22 cellular contexts compared by ENCODE assay signal in genomic region chr1:184044603-184045376, GRCh38. TPM values are rescaled to one million over a fixed set of nuclear protein-coding genes. Genes with fewer than 3 reads are reported as not detected.
DNase-seq lines count a peak whose midpoint lies in the region; ATAC-seq and TF ChIP-seq lines count a peak whose summit lies in the region.
"Had no signal": no experiment of that assay in that cellular context is flagged by ENCODE, and none has a peak within 500 bp of the region (broad histone marks: within the 10 kb centered on the region; RNA-seq: fewer than 3 reads in every experiment).

No MANE protein-coding gene starts in this region.

- H3K36me3 ChIP-seq in PC-3 (ENCODE audit: low read depth, low read length): no peaks in the 10 kb centered on the region
- H3K36me3 ChIP-seq: BLaER1, MG63 had no signal

- no peaks in the 10 kb centered on the region for H3K79me2 ChIP-seq in PC-3 (ENCODE audit: low read length)

- POLR2A ChIA-PET in PC-3 (lab: Charles Lee; ENCODE audit: unreplicated experiment): no interaction called here

- TF ChIP-seq CTCF in PC-3 (conservative IDR thresholded peaks at IDR 0.05; ENCODE audit: low read depth, low read length): no peak

- H3K27me3 ChIP-seq in PC-3 (ENCODE audit: low read length): no peaks in the 10 kb centered on the region
- H3K27me3 ChIP-seq: BLaER1, MG63 had no signal

- peak; percentile 35 to 46 for ATAC-seq in activated T-cell treated with anti-CD3 and anti-CD28 coated beads, Interleukin-2, amount 50 U/mL, for 72 hours (replicated peaks in 1 of 2)
- peak; percentile 63 for ATAC-seq in PC-3
- peak; percentile 34 for ATAC-seq in activated T-helper 17 cell treated with anti-CD3 and anti-CD28 coated beads, Interleukin-2, amount 50 U/mL, for 72 hours (replicated peaks)
- ATAC-seq in stimulated activated effector memory CD8-positive, alpha-beta T cell treated with anti-CD3 and anti-CD28 coated beads, Interleukin-12 subunit alpha, Interleukin-12 subunit beta, amount 100 ng/mL, for 72 hours: peak; percentile 46
- ATAC-seq: Panc1, T-cell had no signal

- peaks cover 0 to 4% of the 10 kb centered on the region in 2 donors for H3K36me3 Mint-ChIP-seq in activated T-cell treated with anti-CD3 and anti-CD28 coated beads, Interleukin-2, amount 50 U/mL, for 72 hours (ENCODE audit: insufficient read depth in 2 of 2)
- no peaks in the 10 kb centered on the region for H3K36me3 Mint-ChIP-seq in activated T-helper 17 cell treated with anti-CD3 and anti-CD28 coated beads, Interleukin-2, amount 50 U/mL, for 72 hours (ENCODE audit: low read depth)
- no peaks in the 10 kb centered on the region for H3K36me3 Mint-ChIP-seq in stimulated activated effector memory CD8-positive, alpha-beta T cell treated with anti-CD3 and anti-CD28 coated beads, Interleukin-12 subunit alpha, Interleukin-12 subunit beta, amount 100 ng/mL, for 72 hours
- H3K36me3 Mint-ChIP-seq: CD4-positive, CD25-positive, alpha-beta regulatory T cell had no signal

- no peak overlapping the region for H3K4me3 ChIP-seq in PC-3 (ENCODE audit: low read length)
- H3K4me3 ChIP-seq: BLaER1, MG63 had no signal

- no peaks in the 10 kb centered on the region for H3K9me2 ChIP-seq in PC-3 (replicated peaks; ENCODE audit: low read length)

- CTCF ChIA-PET in PC-3 (lab: Charles Lee): no interaction called here

- no peaks in the 10 kb centered on the region for H4K20me1 ChIP-seq in PC-3 (ENCODE audit: low read length)
- H4K20me1 ChIP-seq: BLaER1 had no signal

- H3K9me3 Mint-ChIP-seq in activated T-cell treated with anti-CD3 and anti-CD28 coated beads, Interleukin-2, amount 50 U/mL, for 72 hours: no peaks in the 10 kb centered on the region
- H3K9me3 Mint-ChIP-seq in activated T-helper 17 cell treated with anti-CD3 and anti-CD28 coated beads, Interleukin-2, amount 50 U/mL, for 72 hours: no peaks in the 10 kb centered on the region
- no peaks in the 10 kb centered on the region for H3K9me3 Mint-ChIP-seq in stimulated activated effector memory CD8-positive, alpha-beta T cell treated with anti-CD3 and anti-CD28 coated beads, Interleukin-12 subunit alpha, Interleukin-12 subunit beta, amount 100 ng/mL, for 72 hours
- H3K9me3 Mint-ChIP-seq: T-cell had no signal

- BruUV-seq in PC-3 (replicated peaks; lab: Mats Ljungman, UMichigan): no TSS peak

- H3K4me3 Mint-ChIP-seq in activated T-cell treated with anti-CD3 and anti-CD28 coated beads, Interleukin-2, amount 50 U/mL, for 72 hours: no peak overlapping the region
- H3K4me3 Mint-ChIP-seq in activated T-helper 17 cell treated with anti-CD3 and anti-CD28 coated beads, Interleukin-2, amount 50 U/mL, for 72 hours: no peak overlapping the region
- H3K4me3 Mint-ChIP-seq in stimulated activated effector memory CD8-positive, alpha-beta T cell treated with anti-CD3 and anti-CD28 coated beads, Interleukin-12 subunit alpha, Interleukin-12 subunit beta, amount 100 ng/mL, for 72 hours: no peak overlapping the region
- H3K4me3 Mint-ChIP-seq: CD4-positive, CD25-positive, alpha-beta regulatory T cell; T-cell had no signal

- no peak overlapping the region for H3K27ac Mint-ChIP-seq in activated T-cell treated with anti-CD3 and anti-CD28 coated beads, Interleukin-2, amount 50 U/mL, for 72 hours
- H3K27ac Mint-ChIP-seq in activated T-helper 17 cell treated with anti-CD3 and anti-CD28 coated beads, Interleukin-2, amount 50 U/mL, for 72 hours: no peak overlapping the region
- no peak overlapping the region for H3K27ac Mint-ChIP-seq in stimulated activated effector memory CD8-positive, alpha-beta T cell treated with anti-CD3 and anti-CD28 coated beads, Interleukin-12 subunit alpha, Interleukin-12 subunit beta, amount 100 ng/mL, for 72 hours
- H3K27ac Mint-ChIP-seq: CD4-positive, CD25-positive, alpha-beta regulatory T cell; T-cell had no signal

- no peaks in the 10 kb centered on the region for H3K9me3 ChIP-seq in PC-3 (ENCODE audit: low read length)
- H3K9me3 ChIP-seq: BLaER1, MG63 had no signal

- peaks cover 6% of the 10 kb centered on the region for H3K4me1 Mint-ChIP-seq in activated T-cell treated with anti-CD3 and anti-CD28 coated beads, Interleukin-2, amount 50 U/mL, for 72 hours (ENCODE audit: low read depth)
- H3K4me1 Mint-ChIP-seq in activated T-helper 17 cell treated with anti-CD3 and anti-CD28 coated beads, Interleukin-2, amount 50 U/mL, for 72 hours: no peaks in the 10 kb centered on the region
- H3K4me1 Mint-ChIP-seq in stimulated activated effector memory CD8-positive, alpha-beta T cell treated with anti-CD3 and anti-CD28 coated beads, Interleukin-12 subunit alpha, Interleukin-12 subunit beta, amount 100 ng/mL, for 72 hours: no peaks in the 10 kb centered on the region
- H3K4me1 Mint-ChIP-seq: CD4-positive, CD25-positive, alpha-beta regulatory T cell; T-cell had no signal

- H3K27me3 Mint-ChIP-seq in activated T-cell treated with anti-CD3 and anti-CD28 coated beads, Interleukin-2, amount 50 U/mL, for 72 hours (ENCODE audit: low read depth): peaks cover 62% of the 10 kb centered on the region
- H3K27me3 Mint-ChIP-seq in activated T-helper 17 cell treated with anti-CD3 and anti-CD28 coated beads, Interleukin-2, amount 50 U/mL, for 72 hours: peaks cover 37% of the 10 kb centered on the region

- no peak overlapping the region for H3K4me2 ChIP-seq in PC-3 (ENCODE audit: low read length)
- H3K4me2 ChIP-seq: BLaER1 had no signal

- no peak overlapping the region for H2AFZ ChIP-seq in PC-3 (ENCODE audit: low read length)

- no peaks in the 10 kb centered on the region for H3F3A ChIP-seq in PC-3 (ENCODE audit: low read length, unreplicated experiment)

- no peak overlapping the region for H3K9ac ChIP-seq in PC-3 (ENCODE audit: low read length)
- H3K9ac ChIP-seq: BLaER1 had no signal

- H3K4me1 ChIP-seq in PC-3 (ENCODE audit: insufficient read depth, low read length): no peaks in the 10 kb centered on the region
- H3K4me1 ChIP-seq: BLaER1 had no signal

- H3K27ac ChIP-seq in PC-3 (ENCODE audit: low read length): peak overlapping the region; percentile 54
- H3K27ac ChIP-seq: BLaER1, RWPE1 had no signal

- intact Hi-C loops in PC-3 (cut with micrococcal nuclease): no loop called here

- DNase-seq in activated T-cell treated with anti-CD3 and anti-CD28 coated beads, Interleukin-2, amount 50 U/mL, for 72 hours: no peak
- DNase-seq in activated T-cell treated with anti-CD3 and anti-CD28 coated beads, Interleukin-2, amount 50 U/mL, for 1 hour: no peak
- DNase-seq in PC-3: peak; percentile 21
- no peak for DNase-seq in stimulated activated effector memory CD8-positive, alpha-beta T cell treated with anti-CD3 and anti-CD28 coated beads, Interleukin-12 subunit alpha, Interleukin-12 subunit beta, amount 100 ng/mL, for 72 hours (ENCODE audit: low spot score in 2 of 2)
- no peak for DNase-seq in inferior parietal cortex (ENCODE audit: extremely low spot score)
- no peak for DNase-seq in Ammon's horn (ENCODE audit: low spot score)
- DNase-seq: CD4-positive, CD25-positive, alpha-beta regulatory T cell; H7; KG1; MG63; NCI-H1105 treated with DMSO at 0.1 percent for 48 hours; NCI-H146; NCI-H1930; NCI-H2107; NCI-H524; NCI-H774; SHP77; T-cell had no signal

RNA-seq across cellular contexts. Expression of gene TSEN15, which starts 6.7 kb away (rescaled TPM):
- total RNA-seq in activated T-cell treated with anti-CD3 and anti-CD28 coated beads, Interleukin-2, amount 50 U/mL, for 72 hours: 10 to 100 TPM; 74.2 to 82.3 TPM
- total RNA-seq in PC-3 (2014; rRNA removed): 23.0 and 29.7 TPM in 2 replicates
- 10 to 100 TPM in 1 of 2 donors, 1 to 10 TPM in 1; 8.0 to 20.9 TPM for total RNA-seq in activated T-helper 17 cell treated with anti-CD3 and anti-CD28 coated beads, Interleukin-2, amount 50 U/mL, for 72 hours

RNA-seq across cellular contexts. Expression of gene COLGALT2, which starts 7.3 kb away (rescaled TPM):
- total RNA-seq in activated T-cell treated with anti-CD3 and anti-CD28 coated beads, Interleukin-2, amount 50 U/mL, for 72 hours: 10 to 100 TPM in 1 of 2 donors, 1 to 10 TPM in 1; 7.6 to 10.7 TPM
- 0.26 and 0.86 TPM in 2 replicates for total RNA-seq in PC-3 (2014; rRNA removed)
- 1 to 10 TPM in 1 of 2 donors, under 1 TPM in 1; 0.35 to 1.5 TPM for total RNA-seq in activated T-helper 17 cell treated with anti-CD3 and anti-CD28 coated beads, Interleukin-2, amount 50 U/mL, for 72 hours
